Comparison of ENCODE assay signal across 13 cellular contexts in the genomic region with DNA sequence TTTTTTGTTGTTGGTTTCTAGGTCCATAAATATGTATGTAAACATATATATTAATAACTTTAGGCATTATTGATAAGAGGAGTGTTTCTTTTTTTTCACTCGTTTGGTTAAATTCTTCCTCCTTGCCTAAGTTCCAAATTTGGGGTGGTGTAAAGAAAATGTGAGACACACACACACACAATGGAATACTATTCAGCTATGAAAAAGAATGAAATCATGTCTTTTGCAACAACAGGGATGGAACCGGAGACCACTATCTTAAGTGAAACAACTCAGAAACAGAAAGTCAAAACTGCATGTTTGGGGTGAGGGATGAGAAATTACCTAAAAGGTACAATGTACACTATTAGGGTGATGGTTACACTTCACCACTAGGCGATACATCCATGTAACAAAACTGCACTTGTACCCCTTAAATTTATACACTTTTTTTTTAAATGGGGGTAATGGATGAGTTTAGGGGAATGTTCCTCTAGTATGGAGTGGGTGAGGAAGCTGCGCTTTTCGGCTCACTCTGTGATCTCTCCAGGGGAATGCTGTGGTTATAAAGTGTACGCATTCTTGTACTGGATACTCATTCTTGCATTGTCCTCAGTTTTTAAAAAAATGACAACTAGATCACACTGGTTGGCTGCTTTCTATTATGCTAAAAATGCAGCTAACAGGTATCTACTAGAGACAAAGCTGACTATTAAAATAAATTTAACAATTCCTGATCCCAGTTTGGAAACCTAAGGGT. TPM values are rescaled to one million over a fixed set of nuclear protein-coding genes. Genes with fewer than 3 reads are reported as not detected.
"Had no signal": no experiment of that assay in that cellular context is flagged by ENCODE, and none has a peak within 500 bp of the region (broad histone marks: within the 10 kb centered on the region; RNA-seq: fewer than 3 reads in every experiment).

No MANE protein-coding gene starts in this region.

- H3K4me3 Mint-ChIP-seq: activated naive CD8-positive, alpha-beta T cell treated with anti-CD3 and anti-CD28 coated beads, Interleukin-2, amount 10 ng/mL, durations not matched to agents 7 days and 5 days; mesothelial cell of epicardium; neural crest cell; stimulated activated naive CD8-positive, alpha-beta T cell treated with anti-CD3 and anti-CD28 coated beads, Interleukin-15, amount 100 ng/mL, for 72 hours had no signal

- H3K27ac Mint-ChIP-seq: activated naive CD8-positive, alpha-beta T cell treated with anti-CD3 and anti-CD28 coated beads, Interleukin-2, amount 10 ng/mL, durations not matched to agents 7 days and 5 days; mesothelial cell of epicardium; stimulated activated naive CD8-positive, alpha-beta T cell treated with anti-CD3 and anti-CD28 coated beads, Interleukin-15, amount 100 ng/mL, for 72 hours had no signal

- H3K36me3 Mint-ChIP-seq: mesothelial cell of epicardium had no signal

- H3K4me3 ChIP-seq: esophagus muscularis mucosa, gastrocnemius medialis, ovary, thoracic aorta had no signal

- H3K4me1 Mint-ChIP-seq: activated naive CD8-positive, alpha-beta T cell treated with anti-CD3 and anti-CD28 coated beads, Interleukin-2, amount 10 ng/mL, durations not matched to agents 7 days and 5 days; neural crest cell had no signal

- ATAC-seq: gastrocnemius medialis; stimulated activated naive CD8-positive, alpha-beta T cell treated with anti-CD3 and anti-CD28 coated beads, Interleukin-15, amount 100 ng/mL, for 72 hours had no signal

- DNase-seq: activated CD4-positive, alpha-beta T cell treated with anti-CD3 and anti-CD28 coated beads, Interleukin-2, amount 50 U/mL, for 4 hours; activated CD4-positive, CD25-positive, alpha-beta regulatory T cell treated with anti-CD3 and anti-CD28 coated beads, Interleukin-2, amount 50 U/mL, for 72 hours; activated naive CD8-positive, alpha-beta T cell treated with anti-CD3 and anti-CD28 coated beads, Interleukin-2, amount 10 ng/mL, durations not matched to agents 7 days and 5 days; activated T-cell treated with anti-CD3 and anti-CD28 coated beads, Interleukin-2, amount 50 U/mL, for 48 hours; gastrocnemius medialis; kidney glomerular epithelial cell; ovary; stimulated activated CD4-positive, alpha-beta T cell treated with anti-CD3 and anti-CD28 coated beads, Interleukin-4, amount 100 ng/mL, for 24 hours; stimulated activated naive CD8-positive, alpha-beta T cell treated with anti-CD3 and anti-CD28 coated beads, Interleukin-15, amount 100 ng/mL, for 72 hours had no signal

- H3K9me3 Mint-ChIP-seq: neural crest cell had no signal

RNA-seq across cellular contexts. Expression of gene PPARG, which starts 50.8 kb away (rescaled TPM):
- total RNA-seq: neural crest cell had no signal
